8 cellular contexts compared by ENCODE assay signal in genomic region chr6:26199773-26200728, GRCh38.
DNase-seq lines count a peak whose midpoint lies in the region; ATAC-seq, FAIRE-seq and TF ChIP-seq lines count a peak whose summit lies in the region.

No MANE protein-coding gene starts in this region.

- H2AK5ac ChIP-seq in H1 (ENCODE audit: low read depth, low read length) = no peak overlapping the region

- H3K4me1 ChIP-seq in Peyer's patch (peaks cover 0 to 16% (median 0%) of the 10 kb centered on the region in 4 donors), H1 (replicated peaks in 1 of 4; ENCODE audit: control insufficient read depth in 3 of 4, insufficient read depth in 4 of 4, low read length in 3 of 4) (peaks cover 0 to 10% (median 5%) of the 10 kb centered on the region in 4 experiments; a peak in 4 of 7 replicates)

- POLR2A ChIA-PET in H1 (lab: Charles Lee; ENCODE audit: partially characterized antibody) = interaction anchor here (0.6 to 40.4 kb wide), 45 partner anchors 1 to 1695 kb away, joined by 3 to 2731 read pairs (median 21); a partner anchor contains a TSS

- DNase-seq in activated gamma-delta T cell (lab: John Stamatoyannopoulos, UW) (peak; percentile 32), activated gamma-delta T cell treated with Interleukin-2 at 50 U/mL for 16 hours (no peak), Peyer's patch (no peak), H1 (ENCODE audit: low read depth in 1 of 2, low spot score in 2 of 2) (no peak), nephron progenitor cell (no peak), mesenteric fat pad (ENCODE audit: low spot score) (no peak), NCI-H2029 treated with DMSO at 0.1 percent for 48 hours (lab: John Stamatoyannopoulos, UW) (no peak)

- H3K9me3 Mint-ChIP-seq in nephron progenitor cell = no peaks in the 10 kb centered on the region

- H3K79me1 ChIP-seq in H1 (ENCODE audit: low read depth, low read length) = no peaks in the 10 kb centered on the region

- H2BK20ac ChIP-seq in H1 (ENCODE audit: low read length) = no peak overlapping the region

- TF ChIP-seq POLR2A in Peyer's patch (IDR thresholded peaks at IDR 0.05) (no peak), H1 (IDR thresholded peaks at IDR 0.05; ENCODE audit: control extremely low read depth in 1 of 2, low read depth in 2 of 2, low read length in 2 of 2) (peak in 1 of 2 experiments; percentile 55; a peak in 2 of 3 replicates)

- H3K4me3 Mint-ChIP-seq in nephron progenitor cell = peak overlapping the region; percentile 98

- peak overlapping the region; percentile 71; the same call in 1 of the 2 replicates for H3K18ac ChIP-seq in H1 (ENCODE audit: extremely low read depth, low read length)

- H2BK12ac ChIP-seq in H1 (ENCODE audit: low read depth, low read length) = peak overlapping the region; percentile 71; the same call in 1 of the 2 replicates

- no peak overlapping the region for H3K14ac ChIP-seq in H1 (ENCODE audit: insufficient read length)

- peak overlapping the region; percentile 39 for H4K8ac ChIP-seq in H1 (ENCODE audit: extremely low read depth, insufficient read depth, low read length)

- peaks cover 41% of the 10 kb centered on the region for H3K4me1 Mint-ChIP-seq in nephron progenitor cell

- peaks cover 7% of the 10 kb centered on the region for H3K27me3 Mint-ChIP-seq in nephron progenitor cell (ENCODE audit: low read depth, poor library complexity)

- H2BK120ac ChIP-seq in H1 (replicated peaks; ENCODE audit: low read depth, low read length) = peak overlapping the region; percentile 47

- peak overlapping the region; percentile 96 for H2BK5ac ChIP-seq in H1 (ENCODE audit: low read depth, low read length)

- FAIRE-seq in H1 (lab: Jason Lieb, UNC) = no peak

- CTCF ChIA-PET in H1 (lab: Charles Lee; ENCODE audit: partially characterized antibody) = interaction anchor here (0.9 to 6.4 kb wide), 6 partner anchors 16 to 85 kb away, joined by 3 to 19 read pairs (median 6); a partner anchor contains a TSS

- no peaks in the 10 kb centered on the region for H3K9me3 ChIP-seq in Peyer's patch
- H3K9me3 ChIP-seq in H1 (ENCODE audit: insufficient read depth in 2 of 2, low read depth in 1 of 2, low read length in 1 of 2) = no peaks in the 10 kb centered on the region

- no peak for TF ChIP-seq RAD21 in H1 (IDR thresholded peaks at IDR 0.05 in 1 of 2, conservative IDR thresholded peaks at IDR 0.05 in 1 of 2; ENCODE audit: low read depth in 2 of 2, low read length in 2 of 2)

- peak overlapping the region; percentile 96 to 99 (median 97) for H3K27ac ChIP-seq in Peyer's patch
- H3K27ac ChIP-seq in H1 (ENCODE audit: low read depth, low read length) = peak overlapping the region; percentile 93

- peak overlapping the region; percentile 74 for H3K56ac ChIP-seq in H1 (replicated peaks; ENCODE audit: insufficient read length, low read depth, low read length)

- peak overlapping the region; percentile 52 for H4K91ac ChIP-seq in H1 (replicated peaks; ENCODE audit: insufficient read length, low read length)

- H3K4me2 ChIP-seq in H1 (ENCODE audit: insufficient read depth in 1 of 2, low read depth in 2 of 2, low read length in 2 of 2) = peak overlapping the region; percentile 69 to 85

- TF ChIP-seq EP300 in H1 (IDR thresholded peaks at IDR 0.05; ENCODE audit: borderline replicate concordance in 1 of 2, low read depth in 2 of 2, low read length in 2 of 2) = 0 out of 3 replicates have a peak, but pooled peaks of 1 of the 2 experiments have one; percentile 25

- no peak overlapping the region for H2AFZ ChIP-seq in H1 (ENCODE audit: low read length)

- peak overlapping the region; percentile 8 for H4K5ac ChIP-seq in H1 (ENCODE audit: insufficient read length, low read depth, low read length)

- H3K36me3 Mint-ChIP-seq in nephron progenitor cell (ENCODE audit: low read depth) = peaks cover 3% of the 10 kb centered on the region

- peak overlapping the region; percentile 63 to 78 (median 70) for H3K4me3 ChIP-seq in Peyer's patch
- peak overlapping the region; percentile 85 to 98 (median 89) for H3K4me3 ChIP-seq in H1 (ENCODE audit: extremely low read depth in 1 of 4, insufficient read depth in 2 of 4, low read depth in 3 of 4, low read length in 4 of 4)

- H3K9ac ChIP-seq in H1 (replicated peaks in 1 of 4; ENCODE audit: extremely low read depth in 1 of 4, low read depth in 3 of 4, low read length in 3 of 4) = peak overlapping the region; percentile 93 to 98 (median 95)

- no peak overlapping the region for H2BK15ac ChIP-seq in H1 (ENCODE audit: low read length)

- ATAC-seq in HG02840 (IDR thresholded peaks at IDR 0.05; ENCODE audit: low FRiP score, unreplicated experiment) = no peak

- H3K36me3 ChIP-seq in Peyer's patch (no peaks in the 10 kb centered on the region), H1 (ENCODE audit: control insufficient read depth in 2 of 4, insufficient read depth in 4 of 4, low read length in 3 of 4) (no peaks in the 10 kb centered on the region; a peak in 1 of 8 replicates)

- H3K4ac ChIP-seq in H1 (replicated peaks; ENCODE audit: insufficient read length, low read depth, low read length) = no peak overlapping the region

- H3K27me3 ChIP-seq in Peyer's patch = no peaks in the 10 kb centered on the region
- H3K27me3 ChIP-seq in H1 (replicated peaks in 1 of 4; ENCODE audit: control insufficient read depth in 3 of 4, extremely low read depth in 1 of 4, insufficient read depth in 3 of 4, low read length in 3 of 4) = no peaks in the 10 kb centered on the region

- H3K79me2 ChIP-seq in H1 (ENCODE audit: control insufficient read depth in 1 of 2, insufficient read depth in 2 of 2, low read length in 2 of 2) = peaks cover 0 to 24% of the 10 kb centered on the region in 2 experiments; a peak in 2 of 4 replicates

- H4K20me1 ChIP-seq in H1 (replicated peaks in 1 of 2; ENCODE audit: control insufficient read depth in 1 of 2, insufficient read depth in 2 of 2, low read length in 2 of 2) = peaks cover 4 to 5% of the 10 kb centered on the region in 2 experiments

- no peak for TF ChIP-seq CTCF in Peyer's patch (IDR thresholded peaks at IDR 0.05)
- no peak for TF ChIP-seq CTCF in H1 (IDR thresholded peaks at IDR 0.05; ENCODE audit: control extremely low read depth in 1 of 3, insufficient read depth in 1 of 3, low read depth in 1 of 3, low read length in 3 of 3)
- TF ChIP-seq CTCF in nephron progenitor cell (IDR thresholded peaks at IDR 0.05) = no peak

- 0 out of 2 replicates have a peak, but pooled peaks cover 7% of the 10 kb centered on the region for H3K23me2 ChIP-seq in H1 (ENCODE audit: low read depth, low read length)

- H3K23ac ChIP-seq in H1 (ENCODE audit: insufficient read length) = no peak overlapping the region

- peak overlapping the region; percentile 100 for H3K27ac Mint-ChIP-seq in nephron progenitor cell

- 2% methylated on average over 20 of the region's 20 CpGs; no CpG with 5 or more reads in 1 of the 2 experiments for WGBS in H1 (ENCODE audit: extremely low coverage in 1 of 2, insufficient coverage in 1 of 2, insufficient read length in 1 of 2, insufficient replicate concordance in 2 of 2, low coverage in 1 of 2, low lambda C conversion rate in 2 of 2, missing lambda C conversion rate in 1 of 2), 2 experiments

TF ChIP-seq in H1, 55 proteins besides CTCF, POLR2A, EP300 and RAD21 (continues in another document):
- TF ChIP-seq POU5F1 (IDR thresholded peaks at IDR 0.05; ENCODE audit: low read depth, low read length) (no peak), ASH2L (IDR thresholded peaks at IDR 0.05; ENCODE audit: low read length) (peak; percentile 7), SAP30 (IDR thresholded peaks at IDR 0.05; ENCODE audit: insufficient read depth, insufficient replicate concordance, low read length) (peak; percentile 28), CTBP2 (IDR thresholded peaks at IDR 0.05; ENCODE audit: borderline replicate concordance, insufficient read depth, insufficient read length, low read length) (no peak), USF2 (IDR thresholded peaks at IDR 0.05; ENCODE audit: low read length) (no peak; the same call in 1 of the 2 replicates), CBX8 (IDR thresholded peaks at IDR 0.05; ENCODE audit: borderline replicate concordance, low read depth, low read length) (no peak), RNF2 (IDR thresholded peaks at IDR 0.05; ENCODE audit: borderline replicate concordance, low read depth, low read length, missing control alignments, poor library complexity, severe bottlenecking) (no peak), MAX (IDR thresholded peaks at IDR 0.05) (no peak; the same call in 1 of the 2 replicates), KDM4A (IDR thresholded peaks at IDR 0.05; ENCODE audit: low read depth, low read length, severe bottlenecking) (no peak), POLR2AphosphoS5 (IDR thresholded peaks at IDR 0.05; ENCODE audit: low read depth, low read length) (peak; percentile 99), RXRA (IDR thresholded peaks at IDR 0.05; ENCODE audit: insufficient read depth, low read depth, low read length) (no peak)
